In genomic region chr4:17773125-17773698, GRCh38 we compare ENCODE assay signal across 18 cellular contexts. TPM values are rescaled to one million over a fixed set of nuclear protein-coding genes. Genes with fewer than 3 reads are reported as not detected.
"Had no signal": no experiment of that assay in that cellular context is flagged by ENCODE, and none has a peak within 500 bp of the region (broad histone marks: within the 10 kb centered on the region; RNA-seq: fewer than 3 reads in every experiment).

No MANE protein-coding gene starts in this region.

- H2AFZ ChIP-seq: hepatocyte had no signal

- H3K27me3 ChIP-seq: ovary, upper lobe of right lung had no signal

- H3K79me2 ChIP-seq: hepatocyte had no signal

- H3K27ac ChIP-seq: cardiac muscle cell, hepatocyte, lower lobe of right lung, ovary, psoas muscle, spleen, upper lobe of right lung, WERI-Rb-1 had no signal

- ATAC-seq: left colon; lower lobe of right lung; naive thymus-derived CD8-positive, alpha-beta T cell; psoas muscle; sciatic nerve; stimulated activated naive B cell treated with anti-CD40 and anti-IgM and Interleukin-4, amounts not matched to agents 10 μg/mL and 1 μg/mL and 100 μg/mL, for 72 hours; upper lobe of right lung had no signal

- H3K4me3 ChIP-seq: cardiac muscle cell, hepatocyte, lower lobe of right lung, ovary, psoas muscle, spleen, upper lobe of right lung had no signal

- DNase-seq: activated CD4-positive, alpha-beta T cell treated with anti-CD3 and anti-CD28 coated beads for 1 hour; foreskin fibroblast; left colon; lower lobe of right lung; naive thymus-derived CD8-positive, alpha-beta T cell; ovary; psoas muscle; spleen; stimulated activated naive B cell treated with anti-CD40 and anti-IgM and Interleukin-4, amounts not matched to agents 10 μg/mL and 1 μg/mL and 100 μg/mL, for 72 hours; upper lobe of right lung; WERI-Rb-1 had no signal

- H3K9me3 ChIP-seq: lower lobe of right lung, ovary, psoas muscle, spleen, upper lobe of right lung had no signal

- H3K4me2 ChIP-seq: hepatocyte had no signal

- H3K4me1 ChIP-seq: lower lobe of right lung, spleen, upper lobe of right lung had no signal

- H3K36me3 ChIP-seq: cardiac muscle cell, lower lobe of right lung, ovary, spleen, upper lobe of right lung, WERI-Rb-1 had no signal

RNA-seq across cellular contexts. Expression of gene FAM184B, which starts 8.2 kb away (rescaled TPM):
- total RNA-seq: activated T-helper 1 cell treated with anti-CD3 and anti-CD28 coated beads, Interleukin-12 subunit alpha, Interleukin-12 subunit beta, Interleukin-2, Interleukin-4 antibody, amounts not matched to agents 30 ng/mL and 10 ng/mL and 1 ng/mL, durations not matched to agents 14 hours and 24 hours and 36 hours; cardiac muscle cell; glomerular endothelial cell; hepatocyte; mesenteric fat pad; naive thymus-derived CD8-positive, alpha-beta T cell; sciatic nerve; spleen; T-helper 2 cell treated with Interferon-gamma antibody and Interleukin-4, amounts not matched to agents 100 ng/mL and 5 ng/mL, for 36 hours had no signal
